12 cellular contexts compared by ENCODE assay signal in the genomic region with DNA sequence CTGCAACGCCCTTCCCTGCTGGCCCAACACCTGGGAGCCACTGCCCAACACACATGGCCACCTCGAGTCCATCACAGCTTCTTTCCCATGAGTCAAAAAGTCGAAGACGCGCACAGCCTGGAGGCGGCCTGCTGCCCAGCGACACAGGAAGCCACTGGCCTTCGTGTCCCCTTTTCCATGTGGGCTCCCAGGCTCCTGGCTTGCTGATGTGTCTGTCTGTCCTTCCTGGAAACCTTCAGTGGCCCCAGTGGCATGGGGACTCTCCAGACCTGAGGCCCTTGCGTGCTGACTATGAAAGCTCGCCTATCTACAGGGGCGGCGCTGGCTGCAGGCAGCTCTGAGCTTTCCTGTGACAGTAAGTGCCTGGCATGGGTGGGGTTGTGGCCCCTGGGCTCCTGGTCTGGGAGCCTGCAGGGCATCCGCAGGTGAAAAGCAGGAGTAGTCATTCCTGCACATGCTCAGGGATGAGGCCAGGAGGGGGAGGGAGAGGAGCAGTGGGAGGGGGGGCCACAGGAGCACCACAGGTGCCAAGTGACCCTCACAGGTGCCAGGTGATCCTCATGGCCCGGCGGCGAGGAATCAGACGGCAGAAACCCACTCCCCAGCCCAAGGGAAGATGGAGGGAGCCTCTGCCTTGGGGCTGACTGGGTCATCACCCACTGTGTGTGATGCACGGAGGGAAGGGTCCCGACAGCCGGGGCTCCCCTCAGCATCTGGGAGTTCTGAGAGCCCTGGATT. TPM values are rescaled to one million over a fixed set of nuclear protein-coding genes. Genes with fewer than 3 reads are reported as not detected.
A peak's percentile ranks its signal among the peaks of the same experiment; 100 is the strongest.
DNase-seq lines count a peak whose midpoint lies in the region; ATAC-seq and TF ChIP-seq lines count a peak whose summit lies in the region.
"Had no signal": no experiment of that assay in that cellular context is flagged by ENCODE, and none has a peak within 500 bp of the region (broad histone marks: within the 10 kb centered on the region; RNA-seq: fewer than 3 reads in every experiment).

No MANE protein-coding gene starts in this region.

- no peak for TF ChIP-seq CTCF in liver (IDR thresholded peaks at IDR 0.05; ENCODE audit: low read depth, low read length, missing input control)

- no peaks in the 10 kb centered on the region for H3K36me3 ChIP-seq in CD4-positive, alpha-beta memory T cell (ENCODE audit: insufficient read depth, low read length)
- H3K36me3 ChIP-seq in adipocyte (ENCODE audit: control insufficient read depth, insufficient read depth, low read length, severe bottlenecking) (peaks cover 3% of the 10 kb centered on the region), liver (ENCODE audit: control insufficient read depth in 4 of 4, insufficient read depth in 3 of 4, low read depth in 1 of 4, low read length in 3 of 4) (no peaks in the 10 kb centered on the region)

- H3K27me3 Mint-ChIP-seq in CD4-positive, alpha-beta memory T cell, result no peaks in the 10 kb centered on the region
- no peaks in the 10 kb centered on the region for H3K27me3 Mint-ChIP-seq in stimulated activated memory B cell treated with anti-CD40 and anti-IgM and Interleukin-4, amounts not matched to agents 10 μg/mL and 1 μg/mL and 100 μg/mL, for 72 hours

- peak overlapping the region in 4 of 7 donors; percentile 22 to 66 (median 46) for H3K27ac Mint-ChIP-seq in CD4-positive, alpha-beta memory T cell
- H3K27ac Mint-ChIP-seq in stimulated activated memory B cell treated with anti-CD40 and anti-IgM and Interleukin-4, amounts not matched to agents 10 μg/mL and 1 μg/mL and 100 μg/mL, for 72 hours, result peak overlapping the region; percentile 96

- no peaks in the 10 kb centered on the region for H3K9me3 Mint-ChIP-seq in CD4-positive, alpha-beta memory T cell
- no peaks in the 10 kb centered on the region for H3K9me3 Mint-ChIP-seq in stimulated activated memory B cell treated with anti-CD40 and anti-IgM and Interleukin-4, amounts not matched to agents 10 μg/mL and 1 μg/mL and 100 μg/mL, for 72 hours

- no peak overlapping the region for H3K4me3 Mint-ChIP-seq in CD4-positive, alpha-beta memory T cell
- H3K4me3 Mint-ChIP-seq in stimulated activated memory B cell treated with anti-CD40 and anti-IgM and Interleukin-4, amounts not matched to agents 10 μg/mL and 1 μg/mL and 100 μg/mL, for 72 hours, result no peak overlapping the region

- 90% methylated on average over 20 of the region's 20 CpGs for WGBS in liver

- no peak for TF ChIP-seq RAD21 in liver (IDR thresholded peaks at IDR 0.05)

- H3K4me1 Mint-ChIP-seq in CD4-positive, alpha-beta memory T cell, result peaks cover 17 to 70% (median 46%) of the 10 kb centered on the region in 4 donors
- peaks cover 93% of the 10 kb centered on the region for H3K4me1 Mint-ChIP-seq in stimulated activated memory B cell treated with anti-CD40 and anti-IgM and Interleukin-4, amounts not matched to agents 10 μg/mL and 1 μg/mL and 100 μg/mL, for 72 hours

- POLR2A ChIA-PET in CD4-positive, alpha-beta memory T cell (lab: Charles Lee; ENCODE audit: partially characterized antibody), result interaction anchor here (1.0 to 5.2 kb wide), 2 partner anchors 28 to 29 kb away, joined by 6 to 85 read pairs; partner anchors contain the start of genes CHAF1A, MPND and SH3GL1

- CTCF ChIA-PET in CD4-positive, alpha-beta memory T cell (lab: Charles Lee; ENCODE audit: partially characterized antibody), result interaction anchor here (1.8 kb wide), 1 partner anchor 28 kb away, joined by 10 read pairs; the partner anchor contains the start of gene SH3GL1

- DNase-seq in CD4-positive, alpha-beta memory T cell, result no peak
- no peak for DNase-seq in adipocyte (ENCODE audit: low read depth)
- no peak for DNase-seq in germinal center (ENCODE audit: low spot score)
- DNase-seq: activated CD4-positive, CD25-positive, alpha-beta regulatory T cell treated with anti-CD3 and anti-CD28 coated beads, Interleukin-2, amount 50 U/mL, for 72 hours; activated effector memory CD4-positive, alpha-beta T cell treated with anti-CD3 and anti-CD28 coated beads, Interleukin-2, amount 50 U/mL, for 16 hours; NCI-H226; stimulated activated naive CD8-positive, alpha-beta T cell treated with anti-CD3 and anti-CD28 coated beads, Interleukin-15, Interleukin-2, amounts not matched to agents 100 U/mL and 50 U/mL, for 24 hours had no signal

- H3K36me3 Mint-ChIP-seq in CD4-positive, alpha-beta memory T cell, result peaks cover 3 to 11% of the 10 kb centered on the region in 2 donors
- H3K36me3 Mint-ChIP-seq in stimulated activated memory B cell treated with anti-CD40 and anti-IgM and Interleukin-4, amounts not matched to agents 10 μg/mL and 1 μg/mL and 100 μg/mL, for 72 hours, result peaks cover 7% of the 10 kb centered on the region

- no peaks in the 10 kb centered on the region for H3K27me3 ChIP-seq in CD4-positive, alpha-beta memory T cell (ENCODE audit: insufficient read depth, low read length)
- H3K27me3 ChIP-seq in adipocyte (replicated peaks; ENCODE audit: control insufficient read depth, insufficient read depth, low read length) (no peaks in the 10 kb centered on the region), liver (ENCODE audit: control insufficient read depth in 4 of 4, insufficient read depth in 4 of 4, low read length in 3 of 4) (no peaks in the 10 kb centered on the region)

- no peak for ATAC-seq in stimulated activated memory B cell treated with anti-CD40 and anti-IgM and Interleukin-4, amounts not matched to agents 10 μg/mL and 1 μg/mL and 100 μg/mL, for 72 hours
- ATAC-seq in HG03469 (IDR thresholded peaks at IDR 0.05; ENCODE audit: unreplicated experiment) (no peak), esophagus mucosa (no peak), HG02970 (IDR thresholded peaks at IDR 0.05; ENCODE audit: low FRiP score, unreplicated experiment) (no peak)
- ATAC-seq: stimulated activated naive CD8-positive, alpha-beta T cell treated with anti-CD3 and anti-CD28 coated beads, Interleukin-15, Interleukin-2, amounts not matched to agents 100 U/mL and 50 U/mL, for 24 hours had no signal

- no peak overlapping the region for H3K27ac ChIP-seq in CD4-positive, alpha-beta memory T cell (ENCODE audit: low read depth, low read length)
- H3K27ac ChIP-seq in liver (ENCODE audit: low read depth in 1 of 2, low read length in 2 of 2), result peak overlapping the region; percentile 4 to 88

- no peaks in the 10 kb centered on the region for H3K9me3 ChIP-seq in CD4-positive, alpha-beta memory T cell (ENCODE audit: control insufficient read depth in 1 of 2, low read length in 2 of 2)
- H3K9me3 ChIP-seq in adipocyte (ENCODE audit: control insufficient read depth, low read length) (no peaks in the 10 kb centered on the region), liver (ENCODE audit: control insufficient read depth in 4 of 4, low read length in 3 of 4) (no peaks in the 10 kb centered on the region)

- no peak overlapping the region for H3K4me3 ChIP-seq in CD4-positive, alpha-beta memory T cell (ENCODE audit: low read length in 2 of 2)
- no peak overlapping the region for H3K4me3 ChIP-seq in adipocyte (ENCODE audit: low read length)
- H3K4me3 ChIP-seq in liver (ENCODE audit: low read depth in 1 of 3, low read length in 3 of 3), result no peak overlapping the region

- intact Hi-C loops in CD4-positive, alpha-beta memory T cell (cut with micrococcal nuclease), result no loop called here

- H3K4me1 ChIP-seq in CD4-positive, alpha-beta memory T cell (ENCODE audit: insufficient read depth, low read length), result peaks cover 93% of the 10 kb centered on the region
- H3K4me1 ChIP-seq in adipocyte (ENCODE audit: control insufficient read depth, insufficient read depth, low read length), result peaks cover 90% of the 10 kb centered on the region
- peaks cover 28 to 91% (median 59%) of the 10 kb centered on the region in 4 donors for H3K4me1 ChIP-seq in liver (ENCODE audit: control insufficient read depth in 4 of 4, insufficient read depth in 4 of 4, low read length in 3 of 4)

- H3K9ac ChIP-seq in adipocyte (ENCODE audit: low read length), result peak overlapping the region; percentile 86
- H3K9ac ChIP-seq in liver (ENCODE audit: low read depth in 1 of 2, low read length in 2 of 2), result no peak overlapping the region

TF ChIP-seq in liver, 16 proteins besides CTCF, POLR2A, EP300 and RAD21:
- TF ChIP-seq HNF4G (IDR thresholded peaks at IDR 0.05) (no peak), JUND (IDR thresholded peaks at IDR 0.05) (no peak), NR2F2 (IDR thresholded peaks at IDR 0.05) (no peak), HNF4A (conservative IDR thresholded peaks at IDR 0.05) (no peak), SP1 (IDR thresholded peaks at IDR 0.05) (no peak), GABPA (IDR thresholded peaks at IDR 0.05 in 1 of 2, conservative IDR thresholded peaks at IDR 0.05 in 1 of 2) (no peak), EGR1 (IDR thresholded peaks at IDR 0.05; ENCODE audit: low read depth in 2 of 2) (no peak)
- TF ChIP-seq, protein P1, sequence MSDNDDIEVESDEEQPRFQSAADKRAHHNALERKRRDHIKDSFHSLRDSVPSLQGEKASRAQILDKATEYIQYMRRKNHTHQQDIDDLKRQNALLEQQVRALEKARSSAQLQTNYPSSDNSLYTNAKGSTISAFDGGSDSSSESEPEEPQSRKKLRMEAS (IDR thresholded peaks at IDR 0.05), result no peak
- TF ChIP-seq, protein P2, sequence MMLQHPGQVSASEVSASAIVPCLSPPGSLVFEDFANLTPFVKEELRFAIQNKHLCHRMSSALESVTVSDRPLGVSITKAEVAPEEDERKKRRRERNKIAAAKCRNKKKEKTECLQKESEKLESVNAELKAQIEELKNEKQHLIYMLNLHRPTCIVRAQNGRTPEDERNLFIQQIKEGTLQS (IDR thresholded peaks at IDR 0.05), result no peak

RNA-seq across cellular contexts. Expression of gene SH3GL1, which starts 27.5 kb away (rescaled TPM):
- 10 to 100 TPM; 40.1 to 45.6 TPM for total RNA-seq in CD4-positive, alpha-beta memory T cell
- polyA plus RNA-seq in CD4-positive, alpha-beta memory T cell, result 10 to 100 TPM; 19.7 to 28.2 TPM
- total RNA-seq in liver, result 10 to 100 TPM; 16.7 to 19.7 TPM
- polyA plus RNA-seq in liver, result 10 to 100 TPM; 16.5 to 27.8 TPM
- 114 TPM for total RNA-seq in esophagus mucosa

RNA-seq across cellular contexts. Expression of gene MPND, which starts 29.4 kb away (rescaled TPM):
- 10 to 100 TPM; 24.7 to 27.0 TPM for total RNA-seq in CD4-positive, alpha-beta memory T cell
- polyA plus RNA-seq in CD4-positive, alpha-beta memory T cell, result 1 to 10 TPM; 3.5 to 9.2 TPM
- total RNA-seq in liver (1 to 10 TPM; 4.7 to 9.9 TPM), esophagus mucosa (22.0 TPM)
- 1 to 10 TPM; 9.0 to 9.4 TPM for polyA plus RNA-seq in liver

RNA-seq across cellular contexts. Expression of gene CHAF1A, which starts 29.6 kb away (rescaled TPM):
- total RNA-seq in CD4-positive, alpha-beta memory T cell, result 10 to 100 TPM; 13.9 to 18.1 TPM
- 1 to 10 TPM; 2.8 to 4.5 TPM for polyA plus RNA-seq in CD4-positive, alpha-beta memory T cell
- 10 to 100 TPM in 1 of 2 donors, 1 to 10 TPM in 1; 2.9 to 20.8 TPM for total RNA-seq in liver
- 1 to 10 TPM; 1.0 to 2.1 TPM for polyA plus RNA-seq in liver
- total RNA-seq in esophagus mucosa, result 17.3 TPM

RNA-seq across cellular contexts. Expression of gene STAP2, which starts 34.2 kb away (rescaled TPM):
- total RNA-seq in CD4-positive, alpha-beta memory T cell, result 1 to 10 TPM in 1 of 2 experiments, under 1 TPM in 1; 0.86 to 2.4 TPM
- 1 to 10 TPM; 2.1 to 2.6 TPM for polyA plus RNA-seq in CD4-positive, alpha-beta memory T cell
- 10 to 100 TPM in 1 of 2 donors, 1 to 10 TPM in 1; 8.6 to 26.4 TPM for total RNA-seq in liver
- polyA plus RNA-seq in liver, result 10 to 100 TPM; 23.6 to 24.5 TPM
- total RNA-seq in esophagus mucosa, result 97.3 TPM
